ENCODE assay signal across 8 cellular contexts in the genomic region with DNA sequence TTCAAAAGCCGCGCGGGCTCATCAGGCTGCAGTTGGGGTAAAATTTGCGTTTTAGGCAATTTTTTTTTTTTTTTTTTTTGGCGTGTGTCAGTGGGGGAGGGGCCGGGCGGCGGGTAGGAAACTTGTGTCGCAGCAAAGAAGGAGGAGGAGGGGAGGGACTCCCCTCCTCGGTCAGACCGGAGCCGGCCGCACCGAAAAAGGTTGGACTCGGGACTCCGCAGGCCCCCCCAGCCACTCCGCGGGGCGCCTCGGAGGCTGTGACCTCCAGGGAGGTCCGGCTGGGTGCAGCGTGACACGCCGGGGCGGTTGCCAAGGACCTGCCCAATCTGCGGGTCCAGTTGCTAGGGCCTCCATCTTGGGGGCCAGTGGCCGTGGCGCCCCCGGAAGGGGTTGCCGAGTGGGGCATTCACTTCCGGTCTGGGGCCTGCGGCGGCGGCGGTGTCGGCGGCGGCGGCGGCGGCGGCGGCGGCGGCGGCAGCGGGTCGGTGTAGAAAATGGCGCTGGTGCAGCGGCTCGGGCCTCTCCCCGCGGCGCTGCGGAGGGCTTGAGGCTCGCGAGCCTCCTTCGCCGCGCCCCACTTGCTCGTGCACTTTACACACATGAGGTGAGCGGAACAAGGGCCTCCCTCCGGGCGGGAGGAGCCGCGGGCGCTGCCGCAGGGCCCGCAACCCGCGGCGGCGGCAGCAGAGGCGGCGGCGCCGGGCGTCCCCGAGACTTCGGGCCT. TPM values are rescaled to one million over a fixed set of nuclear protein-coding genes. Genes with fewer than 3 reads are reported as not detected.
DNase-seq lines count a peak whose midpoint lies in the region; ATAC-seq and TF ChIP-seq lines count a peak whose summit lies in the region.

TSS of gene TNRC6A (plus strand) at position 409 of the 724 bp plus-strand sequence. CDS start at position 600, 191 bp downstream.

- peaks cover 2 to 3% of the 10 kb centered on the region in 2 donors for H3K36me3 ChIP-seq in lung (ENCODE audit: control insufficient read depth in 2 of 2, insufficient read depth in 2 of 2, low read length in 2 of 2)

- H3K4me1 ChIP-seq in lung (ENCODE audit: control insufficient read depth in 2 of 2, insufficient read depth in 2 of 2, low read length in 2 of 2), result peaks cover 3 to 11% of the 10 kb centered on the region in 2 donors

- H3K27ac ChIP-seq in C4-2B (peak within 1 kb of the TSS; percentile 93), lung (ENCODE audit: low read depth in 1 of 2, low read length in 1 of 2) (peak within 1 kb of the TSS; percentile 95 to 98)

- peak; percentile 93 for DNase-seq in NCI-H82 (lab: John Stamatoyannopoulos, UW)
- peak; percentile 50 to 60 for DNase-seq in activated CD8-positive, alpha-beta memory T cell treated with anti-CD3 and anti-CD28 coated beads for 1 hour (ENCODE audit: extremely low read depth in 1 of 2, low read depth in 1 of 2)
- DNase-seq in effector CD4-positive, alpha-beta T cell, result peak; percentile 63
- peak; percentile 90 for DNase-seq in lung (ENCODE audit: low spot score)
- peak; percentile 56 to 71 (median 57) for DNase-seq in stimulated activated CD4-positive, alpha-beta T cell treated with anti-CD3 and anti-CD28 coated beads, TNF-alpha, amount 100 ng/mL, for 4 hours (ENCODE audit: low read depth in 3 of 3)

- ATAC-seq in GM19328 (IDR thresholded peaks at IDR 0.05; ENCODE audit: unreplicated experiment) (peak; percentile 86), HG03520 (IDR thresholded peaks at IDR 0.05; ENCODE audit: unreplicated experiment) (peak; percentile 91), lung (ENCODE audit: insufficient read depth, low FRiP score) (peak; percentile 94)

- H3K9me3 ChIP-seq in lung (ENCODE audit: control insufficient read depth in 2 of 2, insufficient read depth in 1 of 2, low read length in 1 of 2), result no peaks in the 10 kb centered on the region

- WGBS in lung, 2 donors, result 0 to 1% methylated on average over 41 to 80 of the region's 80 CpGs

- H3K27me3 ChIP-seq in lung (ENCODE audit: control insufficient read depth, insufficient read depth), result no peaks in the 10 kb centered on the region

- H3K4me3 ChIP-seq in lung, result peak within 1 kb of the TSS; percentile 98

- no peak for TF ChIP-seq CTCF in C4-2B (conservative IDR thresholded peaks at IDR 0.05)
- no peak for TF ChIP-seq CTCF in lung (IDR thresholded peaks at IDR 0.05; ENCODE audit: control extremely low read depth, extremely low read depth)

RNA-seq across cellular contexts. Expression of gene TNRC6A, which starts in this region (rescaled TPM):
- 10 to 100 TPM; 46.3 to 93.0 TPM for total RNA-seq in lung
- 10 to 100 TPM; 10.3 to 13.2 TPM for polyA plus RNA-seq in lung

Comparison
In these comparisons a context has a peak if more than half of its experiments do, and no peak if none do; other contexts are left out.
1. Peak in every context shown above with its lines: DNase-seq, ATAC-seq, H3K4me3 ChIP-seq and H3K27ac ChIP-seq.